ENCODE assay signal across 1 cellular context in the genomic region with DNA sequence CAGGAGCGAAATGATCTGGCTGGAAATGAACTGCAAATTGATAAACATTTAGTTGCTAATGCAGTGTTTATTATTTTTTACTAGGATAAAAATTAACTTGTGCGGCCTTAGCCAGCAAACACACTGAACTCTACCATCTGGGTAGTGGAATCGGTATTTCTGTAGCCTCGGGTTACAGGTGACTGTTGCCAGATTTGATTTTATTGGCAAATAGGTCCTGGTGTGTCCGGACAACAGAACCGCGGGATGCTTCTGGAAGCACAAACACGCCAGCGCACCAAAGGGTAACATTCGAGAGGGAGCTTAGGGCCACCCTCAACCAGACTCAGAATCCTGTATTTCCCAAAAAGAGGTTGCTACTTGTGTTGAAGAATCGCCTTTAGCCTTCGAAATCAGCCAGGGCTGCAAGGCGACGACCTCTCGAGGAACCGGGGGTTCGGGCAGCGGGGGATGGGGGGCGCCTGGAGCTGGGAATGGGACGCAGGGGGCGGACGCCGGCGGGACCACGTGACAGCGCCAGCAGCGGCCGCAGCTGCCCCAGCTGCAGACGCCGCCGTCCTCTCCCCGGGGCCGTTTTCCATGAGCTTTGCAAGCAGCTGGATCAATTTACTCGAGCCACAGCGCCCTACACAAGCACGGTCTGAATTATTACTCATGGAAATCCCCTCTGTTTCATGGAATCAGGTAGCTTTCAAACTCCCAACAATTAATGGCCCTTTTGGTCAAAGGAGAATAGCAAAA.
TF ChIP-seq lines count a peak whose summit lies in the region.

No MANE protein-coding gene starts in this region.

TF ChIP-seq in H1, 55 proteins besides CTCF, POLR2A, EP300 and RAD21 (continued from another document):
- TF ChIP-seq, protein P1, sequence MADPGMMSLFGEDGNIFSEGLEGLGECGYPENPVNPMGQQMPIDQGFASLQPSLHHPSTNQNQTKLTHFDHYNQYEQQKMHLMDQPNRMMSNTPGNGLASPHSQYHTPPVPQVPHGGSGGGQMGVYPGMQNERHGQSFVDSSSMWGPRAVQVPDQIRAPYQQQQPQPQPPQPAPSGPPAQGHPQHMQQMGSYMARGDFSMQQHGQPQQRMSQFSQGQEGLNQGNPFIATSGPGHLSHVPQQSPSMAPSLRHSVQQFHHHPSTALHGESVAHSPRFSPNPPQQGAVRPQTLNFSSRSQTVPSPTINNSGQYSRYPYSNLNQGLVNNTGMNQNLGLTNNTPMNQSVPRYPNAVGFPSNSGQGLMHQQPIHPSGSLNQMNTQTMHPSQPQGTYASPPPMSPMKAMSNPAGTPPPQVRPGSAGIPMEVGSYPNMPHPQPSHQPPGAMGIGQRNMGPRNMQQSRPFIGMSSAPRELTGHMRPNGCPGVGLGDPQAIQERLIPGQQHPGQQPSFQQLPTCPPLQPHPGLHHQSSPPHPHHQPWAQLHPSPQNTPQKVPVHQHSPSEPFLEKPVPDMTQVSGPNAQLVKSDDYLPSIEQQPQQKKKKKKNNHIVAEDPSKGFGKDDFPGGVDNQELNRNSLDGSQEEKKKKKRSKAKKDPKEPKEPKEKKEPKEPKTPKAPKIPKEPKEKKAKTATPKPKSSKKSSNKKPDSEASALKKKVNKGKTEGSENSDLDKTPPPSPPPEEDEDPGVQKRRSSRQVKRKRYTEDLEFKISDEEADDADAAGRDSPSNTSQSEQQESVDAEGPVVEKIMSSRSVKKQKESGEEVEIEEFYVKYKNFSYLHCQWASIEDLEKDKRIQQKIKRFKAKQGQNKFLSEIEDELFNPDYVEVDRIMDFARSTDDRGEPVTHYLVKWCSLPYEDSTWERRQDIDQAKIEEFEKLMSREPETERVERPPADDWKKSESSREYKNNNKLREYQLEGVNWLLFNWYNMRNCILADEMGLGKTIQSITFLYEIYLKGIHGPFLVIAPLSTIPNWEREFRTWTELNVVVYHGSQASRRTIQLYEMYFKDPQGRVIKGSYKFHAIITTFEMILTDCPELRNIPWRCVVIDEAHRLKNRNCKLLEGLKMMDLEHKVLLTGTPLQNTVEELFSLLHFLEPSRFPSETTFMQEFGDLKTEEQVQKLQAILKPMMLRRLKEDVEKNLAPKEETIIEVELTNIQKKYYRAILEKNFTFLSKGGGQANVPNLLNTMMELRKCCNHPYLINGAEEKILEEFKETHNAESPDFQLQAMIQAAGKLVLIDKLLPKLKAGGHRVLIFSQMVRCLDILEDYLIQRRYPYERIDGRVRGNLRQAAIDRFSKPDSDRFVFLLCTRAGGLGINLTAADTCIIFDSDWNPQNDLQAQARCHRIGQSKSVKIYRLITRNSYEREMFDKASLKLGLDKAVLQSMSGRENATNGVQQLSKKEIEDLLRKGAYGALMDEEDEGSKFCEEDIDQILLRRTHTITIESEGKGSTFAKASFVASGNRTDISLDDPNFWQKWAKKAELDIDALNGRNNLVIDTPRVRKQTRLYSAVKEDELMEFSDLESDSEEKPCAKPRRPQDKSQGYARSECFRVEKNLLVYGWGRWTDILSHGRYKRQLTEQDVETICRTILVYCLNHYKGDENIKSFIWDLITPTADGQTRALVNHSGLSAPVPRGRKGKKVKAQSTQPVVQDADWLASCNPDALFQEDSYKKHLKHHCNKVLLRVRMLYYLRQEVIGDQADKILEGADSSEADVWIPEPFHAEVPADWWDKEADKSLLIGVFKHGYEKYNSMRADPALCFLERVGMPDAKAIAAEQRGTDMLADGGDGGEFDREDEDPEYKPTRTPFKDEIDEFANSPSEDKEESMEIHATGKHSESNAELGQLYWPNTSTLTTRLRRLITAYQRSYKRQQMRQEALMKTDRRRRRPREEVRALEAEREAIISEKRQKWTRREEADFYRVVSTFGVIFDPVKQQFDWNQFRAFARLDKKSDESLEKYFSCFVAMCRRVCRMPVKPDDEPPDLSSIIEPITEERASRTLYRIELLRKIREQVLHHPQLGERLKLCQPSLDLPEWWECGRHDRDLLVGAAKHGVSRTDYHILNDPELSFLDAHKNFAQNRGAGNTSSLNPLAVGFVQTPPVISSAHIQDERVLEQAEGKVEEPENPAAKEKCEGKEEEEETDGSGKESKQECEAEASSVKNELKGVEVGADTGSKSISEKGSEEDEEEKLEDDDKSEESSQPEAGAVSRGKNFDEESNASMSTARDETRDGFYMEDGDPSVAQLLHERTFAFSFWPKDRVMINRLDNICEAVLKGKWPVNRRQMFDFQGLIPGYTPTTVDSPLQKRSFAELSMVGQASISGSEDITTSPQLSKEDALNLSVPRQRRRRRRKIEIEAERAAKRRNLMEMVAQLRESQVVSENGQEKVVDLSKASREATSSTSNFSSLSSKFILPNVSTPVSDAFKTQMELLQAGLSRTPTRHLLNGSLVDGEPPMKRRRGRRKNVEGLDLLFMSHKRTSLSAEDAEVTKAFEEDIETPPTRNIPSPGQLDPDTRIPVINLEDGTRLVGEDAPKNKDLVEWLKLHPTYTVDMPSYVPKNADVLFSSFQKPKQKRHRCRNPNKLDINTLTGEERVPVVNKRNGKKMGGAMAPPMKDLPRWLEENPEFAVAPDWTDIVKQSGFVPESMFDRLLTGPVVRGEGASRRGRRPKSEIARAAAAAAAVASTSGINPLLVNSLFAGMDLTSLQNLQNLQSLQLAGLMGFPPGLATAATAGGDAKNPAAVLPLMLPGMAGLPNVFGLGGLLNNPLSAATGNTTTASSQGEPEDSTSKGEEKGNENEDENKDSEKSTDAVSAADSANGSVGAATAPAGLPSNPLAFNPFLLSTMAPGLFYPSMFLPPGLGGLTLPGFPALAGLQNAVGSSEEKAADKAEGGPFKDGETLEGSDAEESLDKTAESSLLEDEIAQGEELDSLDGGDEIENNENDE (IDR thresholded peaks at IDR 0.05; ENCODE audit: insufficient replicate concordance, low read length) = no peak
- TF ChIP-seq SP2 (IDR thresholded peaks at IDR 0.05; ENCODE audit: low read length) = no peak
- TF ChIP-seq CTBP2 (IDR thresholded peaks at IDR 0.05; ENCODE audit: borderline replicate concordance, insufficient read depth, insufficient read length, low read length) = peak; percentile 7
- TF ChIP-seq RNF2 (IDR thresholded peaks at IDR 0.05; ENCODE audit: borderline replicate concordance, low read depth, low read length, missing control alignments, poor library complexity, severe bottlenecking) = no peak
- peak; percentile 74; the same call in 1 of the 2 replicates for TF ChIP-seq TCF12 (IDR thresholded peaks at IDR 0.05; ENCODE audit: low read depth, low read length)
- 0 out of 2 replicates have a peak, but pooled peaks have one; percentile 43 for TF ChIP-seq SP1 (IDR thresholded peaks at IDR 0.05; ENCODE audit: low read depth, low read length)
- TF ChIP-seq TAF1 (IDR thresholded peaks at IDR 0.05; ENCODE audit: low read depth, low read length) = 0 out of 2 replicates have a peak, but pooled peaks have one; percentile 57
- TF ChIP-seq, protein P2, sequence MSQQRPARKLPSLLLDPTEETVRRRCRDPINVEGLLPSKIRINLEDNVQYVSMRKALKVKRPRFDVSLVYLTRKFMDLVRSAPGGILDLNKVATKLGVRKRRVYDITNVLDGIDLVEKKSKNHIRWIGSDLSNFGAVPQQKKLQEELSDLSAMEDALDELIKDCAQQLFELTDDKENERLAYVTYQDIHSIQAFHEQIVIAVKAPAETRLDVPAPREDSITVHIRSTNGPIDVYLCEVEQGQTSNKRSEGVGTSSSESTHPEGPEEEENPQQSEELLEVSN (IDR thresholded peaks at IDR 0.05) = peak; percentile 82
- peak; percentile 46; the same call in 1 of the 2 replicates for TF ChIP-seq RBBP5 (IDR thresholded peaks at IDR 0.05; ENCODE audit: borderline replicate concordance, low read depth, low read length)
- TF ChIP-seq EZH2 (IDR thresholded peaks at IDR 0.05; ENCODE audit: low read depth, low read length, severe bottlenecking) = no peak
- TF ChIP-seq POU5F1 (IDR thresholded peaks at IDR 0.05; ENCODE audit: low read depth, low read length) = no peak
- TF ChIP-seq EGR1 (IDR thresholded peaks at IDR 0.05; ENCODE audit: borderline replicate concordance, low read depth, low read length) = no peak
- no peak for TF ChIP-seq KDM5A (IDR thresholded peaks at IDR 0.05; ENCODE audit: low read length)
- TF ChIP-seq CBX5 (IDR thresholded peaks at IDR 0.05; ENCODE audit: low read depth, low read length) = no peak
- TF ChIP-seq, protein P3, sequence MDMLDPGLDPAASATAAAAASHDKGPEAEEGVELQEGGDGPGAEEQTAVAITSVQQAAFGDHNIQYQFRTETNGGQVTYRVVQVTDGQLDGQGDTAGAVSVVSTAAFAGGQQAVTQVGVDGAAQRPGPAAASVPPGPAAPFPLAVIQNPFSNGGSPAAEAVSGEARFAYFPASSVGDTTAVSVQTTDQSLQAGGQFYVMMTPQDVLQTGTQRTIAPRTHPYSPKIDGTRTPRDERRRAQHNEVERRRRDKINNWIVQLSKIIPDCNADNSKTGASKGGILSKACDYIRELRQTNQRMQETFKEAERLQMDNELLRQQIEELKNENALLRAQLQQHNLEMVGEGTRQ (IDR thresholded peaks at IDR 0.05; ENCODE audit: low read length) = peak; percentile 85
- TF ChIP-seq, protein P4, sequence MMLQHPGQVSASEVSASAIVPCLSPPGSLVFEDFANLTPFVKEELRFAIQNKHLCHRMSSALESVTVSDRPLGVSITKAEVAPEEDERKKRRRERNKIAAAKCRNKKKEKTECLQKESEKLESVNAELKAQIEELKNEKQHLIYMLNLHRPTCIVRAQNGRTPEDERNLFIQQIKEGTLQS (IDR thresholded peaks at IDR 0.05; ENCODE audit: insufficient read depth, low read depth, low read length) = 0 out of 2 replicates have a peak, but pooled peaks have one; percentile 6
- no peak for TF ChIP-seq ASH2L (IDR thresholded peaks at IDR 0.05; ENCODE audit: low read length)
